17 cellular contexts compared by ENCODE assay signal in the genomic region with DNA sequence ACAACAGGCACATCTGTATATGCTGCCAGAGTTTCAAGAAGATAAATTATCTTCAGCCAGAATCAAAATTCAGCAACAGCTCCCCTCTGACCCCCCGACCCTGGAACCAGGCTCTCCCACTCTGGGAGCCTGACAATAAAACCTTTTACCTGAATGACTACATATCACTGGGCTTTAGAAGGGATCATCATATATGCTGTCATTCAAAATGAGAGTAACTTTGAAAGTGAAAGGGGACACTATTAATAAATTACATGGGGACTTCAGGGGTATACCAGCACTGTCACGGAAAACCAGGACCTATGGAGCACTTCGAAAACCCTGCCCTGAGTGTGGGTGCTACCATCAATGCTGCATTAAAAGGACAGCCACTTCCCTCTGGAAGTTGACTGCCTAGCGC. TPM values are rescaled to one million over a fixed set of nuclear protein-coding genes. Genes with fewer than 3 reads are reported as not detected.
DNase-seq lines count a peak whose midpoint lies in the region; ATAC-seq and TF ChIP-seq lines count a peak whose summit lies in the region.
"Had no signal": no experiment of that assay in that cellular context is flagged by ENCODE, and none has a peak within 500 bp of the region (broad histone marks: within the 10 kb centered on the region; RNA-seq: fewer than 3 reads in every experiment).

No MANE protein-coding gene starts in this region.

- no peak overlapping the region for H3K4me3 Mint-ChIP-seq in activated T-cell treated with anti-CD3 and anti-CD28 coated beads, Interleukin-2, amount 50 U/mL, for 24 hours
- H3K4me3 Mint-ChIP-seq in activated T-cell treated with anti-CD3 and anti-CD28 coated beads, Interleukin-2, amount 50 U/mL, for 4 hours, result no peak overlapping the region

- H3K27me3 ChIP-seq in dorsolateral prefrontal cortex, result no peaks in the 10 kb centered on the region

- no peak for ATAC-seq in activated T-cell treated with anti-CD3 and anti-CD28 coated beads, Interleukin-2, amount 50 U/mL, for 4 hours
- ATAC-seq in HG03432 (IDR thresholded peaks at IDR 0.05; ENCODE audit: unreplicated experiment), result peak; percentile 59
- no peak for ATAC-seq in left ventricle myocardium superior
- ATAC-seq: HepG2 had no signal

- H3K36me3 Mint-ChIP-seq in activated T-cell treated with anti-CD3 and anti-CD28 coated beads, Interleukin-2, amount 50 U/mL, for 24 hours (ENCODE audit: low read depth), result peaks cover 4% of the 10 kb centered on the region
- peaks cover 5% of the 10 kb centered on the region for H3K36me3 Mint-ChIP-seq in activated T-cell treated with anti-CD3 and anti-CD28 coated beads, Interleukin-2, amount 50 U/mL, for 4 hours (ENCODE audit: insufficient read depth)

- H3K4me3 ChIP-seq in dorsolateral prefrontal cortex, result no peak overlapping the region

- intact Hi-C loops in dorsolateral prefrontal cortex (cut with DNase I), result loop anchor here (5.0 kb wide), 2 partner anchors 65 to 165 kb away; no protein-coding TSS in a partner anchor
- intact Hi-C loops in left ventricle myocardium superior (cut with micrococcal nuclease), result no loop called here

- TF ChIP-seq CTCF in dorsolateral prefrontal cortex (IDR thresholded peaks at IDR 0.05 in 54 of 56, conservative IDR thresholded peaks at IDR 0.05 in 2 of 56; ENCODE audit: low read depth in 1 of 56, partially characterized antibody in 56 of 56), result no peak

- no peaks in the 10 kb centered on the region for H3K9me3 Mint-ChIP-seq in activated T-cell treated with anti-CD3 and anti-CD28 coated beads, Interleukin-2, amount 50 U/mL, for 24 hours
- no peaks in the 10 kb centered on the region for H3K9me3 Mint-ChIP-seq in activated T-cell treated with anti-CD3 and anti-CD28 coated beads, Interleukin-2, amount 50 U/mL, for 4 hours

- no peak for DNase-seq in activated T-cell treated with anti-CD3 and anti-CD28 coated beads, Interleukin-2, amount 50 U/mL, for 24 hours
- DNase-seq in activated T-cell treated with anti-CD3 and anti-CD28 coated beads, Interleukin-2, amount 50 U/mL, for 4 hours, result no peak
- no peak for DNase-seq in dorsolateral prefrontal cortex
- no peak for DNase-seq in left ventricle myocardium superior
- no peak for DNase-seq in HT-29 (ENCODE audit: low spot score)
- DNase-seq in iPS-NIHi7 (ENCODE audit: extremely low spot score), result no peak
- DNase-seq: AML-193, DMS 273 treated with DMSO at 0.1 percent for 48 hours, KBM-7, NCI-H1105, NCI-H2081 treated with DMSO at 0.1 percent for 48 hours, Right ventricle myocardium superior had no signal

- peak overlapping the region in 56 of 59 donors; percentile 46 to 93 (median 81) for H3K27ac ChIP-seq in dorsolateral prefrontal cortex
- peak overlapping the region; percentile 75 for H3K27ac ChIP-seq in temporal lobe (ENCODE audit: low read depth, low read length)
- H3K27ac ChIP-seq: 22Rv1, C4-2B had no signal

- H3K27ac Mint-ChIP-seq in activated T-cell treated with anti-CD3 and anti-CD28 coated beads, Interleukin-2, amount 50 U/mL, for 24 hours, result peak overlapping the region; percentile 3

- no peaks in the 10 kb centered on the region for H3K27me3 Mint-ChIP-seq in activated T-cell treated with anti-CD3 and anti-CD28 coated beads, Interleukin-2, amount 50 U/mL, for 24 hours
- no peaks in the 10 kb centered on the region for H3K27me3 Mint-ChIP-seq in activated T-cell treated with anti-CD3 and anti-CD28 coated beads, Interleukin-2, amount 50 U/mL, for 4 hours (ENCODE audit: low read depth)

- H3K4me1 Mint-ChIP-seq in activated T-cell treated with anti-CD3 and anti-CD28 coated beads, Interleukin-2, amount 50 U/mL, for 24 hours (ENCODE audit: low read depth), result peaks cover 47% of the 10 kb centered on the region
- H3K4me1 Mint-ChIP-seq in activated T-cell treated with anti-CD3 and anti-CD28 coated beads, Interleukin-2, amount 50 U/mL, for 4 hours (ENCODE audit: low read depth), result peaks cover 30% of the 10 kb centered on the region

RNA-seq across cellular contexts. Expression of a gene that starts 26.2 kb away (rescaled TPM):
- total RNA-seq in activated T-cell treated with anti-CD3 and anti-CD28 coated beads, Interleukin-2, amount 50 U/mL, for 4 hours, result 10 to 100 TPM; 22.8 to 26.8 (median 23.8) TPM
- total RNA-seq in dorsolateral prefrontal cortex (100 to 1,000 TPM in 86 of 120 experiments, 10 to 100 TPM in 34; 56.5 to 140 (median 109) TPM), temporal lobe (112 TPM), left ventricle myocardium superior (3.7 TPM)
- 5.6 and 6.2 TPM in 2 replicates for total RNA-seq in HT-29 (2014; rRNA removed; shearing (Covaris generic))
